23 cellular contexts compared by ENCODE assay signal in the genomic region with DNA sequence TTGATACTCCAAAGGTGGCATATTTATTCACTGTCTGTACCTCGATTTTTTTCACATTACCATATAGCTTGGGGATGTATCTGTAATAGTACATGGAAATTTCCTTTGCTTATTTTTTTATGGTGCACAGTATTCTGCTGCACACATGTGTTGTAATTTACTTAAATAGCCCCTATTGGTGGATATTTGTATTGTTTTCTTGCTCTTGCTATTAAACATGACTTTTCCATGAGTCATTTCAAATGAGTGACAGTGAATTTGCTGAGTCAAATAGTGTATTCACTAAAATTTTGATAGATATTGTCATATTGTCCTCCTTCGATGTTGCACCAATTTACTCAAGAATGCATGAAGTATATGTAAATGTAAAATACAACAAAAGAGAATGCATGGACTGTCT.
A peak's percentile ranks its signal among the peaks of the same experiment; 100 is the strongest.
DNase-seq lines count a peak whose midpoint lies in the region; ATAC-seq and TF ChIP-seq lines count a peak whose summit lies in the region.
"Had no signal": no experiment of that assay in that cellular context is flagged by ENCODE, and none has a peak within 500 bp of the region (broad histone marks: within the 10 kb centered on the region; RNA-seq: fewer than 3 reads in every experiment).

No MANE protein-coding gene starts in this region.

- H3K4me2 ChIP-seq in PC-3 (ENCODE audit: low read length) = peak overlapping the region; percentile 29; the same call in 1 of the 2 replicates
- no peak overlapping the region for H3K4me2 ChIP-seq in osteoblast (ENCODE audit: insufficient read depth, low read length)

- no peaks in the 10 kb centered on the region for H3K4me1 Mint-ChIP-seq in activated T-cell treated with anti-CD3 and anti-CD28 coated beads, Interleukin-2, amount 50 U/mL, for 72 hours (ENCODE audit: low read depth)
- H3K4me1 Mint-ChIP-seq: activated B cell treated with CpG ODN at 0.5 μM for 24 hours; activated naive CD4-positive, alpha-beta T cell treated with anti-CD3 and anti-CD28 coated beads, Interleukin-2, amount 10 ng/mL, durations not matched to agents 7 days and 5 days; stimulated activated naive CD8-positive, alpha-beta T cell treated with anti-CD3 and anti-CD28 coated beads, Interleukin-15, amount 100 ng/mL, for 72 hours had no signal

- no peak overlapping the region for H3K9ac ChIP-seq in PC-3 (ENCODE audit: low read length)

- no peak for TF ChIP-seq POLR2A in gastroesophageal sphincter (IDR thresholded peaks at IDR 0.05)

- no peaks in the 10 kb centered on the region for H3K27me3 ChIP-seq in PC-3 (ENCODE audit: low read length)
- no peaks in the 10 kb centered on the region for H3K27me3 ChIP-seq in gastroesophageal sphincter
- H3K27me3 ChIP-seq in osteoblast (ENCODE audit: insufficient read depth, low read length) = no peaks in the 10 kb centered on the region

- H3K79me2 ChIP-seq in PC-3 (ENCODE audit: low read length) (no peaks in the 10 kb centered on the region), osteoblast (ENCODE audit: insufficient read depth, low read length) (no peaks in the 10 kb centered on the region)

- no peak for ATAC-seq in activated T-cell treated with anti-CD3 and anti-CD28 coated beads, Interleukin-2, amount 50 U/mL, for 72 hours (replicated peaks in 1 of 2)
- ATAC-seq in PC-3 = peak; percentile 93
- ATAC-seq in gastroesophageal sphincter = no peak
- ATAC-seq: activated CD8-positive, alpha-beta T cell treated with anti-CD3 and anti-CD28 coated beads for 36 hours; natural killer cell treated with Interleukin-12 subunit alpha and Interleukin-12 subunit beta and Interleukin-15 and Interleukin-18, amount 100 ng/mL, for 72 hours; stimulated activated naive CD8-positive, alpha-beta T cell treated with anti-CD3 and anti-CD28 coated beads, Interleukin-15, amount 100 ng/mL, for 72 hours had no signal

- intact Hi-C loops in PC-3 (cut with micrococcal nuclease) = no loop called here

- TF ChIP-seq CTCF in PC-3 (conservative IDR thresholded peaks at IDR 0.05; ENCODE audit: low read depth, low read length) (peak; percentile 37; the same call in 1 of the 2 replicates), epithelial cell of esophagus (IDR thresholded peaks at IDR 0.05; ENCODE audit: insufficient read depth, low read depth, low read length, missing control alignments) (no peak), gastroesophageal sphincter (IDR thresholded peaks at IDR 0.05) (no peak), osteoblast (IDR thresholded peaks at IDR 0.05; ENCODE audit: extremely low read depth, low read depth, low read length) (no peak)

- POLR2A ChIA-PET in PC-3 (lab: Charles Lee; ENCODE audit: unreplicated experiment) = no interaction called here

- peaks cover 7% of the 10 kb centered on the region for H3K4me1 ChIP-seq in PC-3 (ENCODE audit: insufficient read depth, low read length)
- H3K4me1 ChIP-seq in gastroesophageal sphincter = no peaks in the 10 kb centered on the region
- no peaks in the 10 kb centered on the region for H3K4me1 ChIP-seq in osteoblast (ENCODE audit: insufficient read depth, low read length)
- H3K4me1 ChIP-seq: SJSA1 had no signal

- DNase-seq in activated T-cell treated with anti-CD3 and anti-CD28 coated beads, Interleukin-2, amount 50 U/mL, for 72 hours = no peak
- no peak for DNase-seq in activated T-cell treated with anti-CD3 and anti-CD28 coated beads, Interleukin-2, amount 50 U/mL, for 1 hour
- DNase-seq in PC-3 (peak; percentile 73), epithelial cell of esophagus (ENCODE audit: low read depth) (peak; percentile 21), NCI-H446 (lab: John Stamatoyannopoulos, UW) (no peak), osteoblast (ENCODE audit: insufficient read length, low spot score, missing footprints) (no peak), NCI-H1436 treated with DMSO at 0.1 percent for 48 hours (lab: John Stamatoyannopoulos, UW) (no peak)
- DNase-seq: activated B cell treated with CpG ODN at 0.5 μM for 24 hours; activated CD8-positive, alpha-beta T cell treated with anti-CD3 and anti-CD28 coated beads for 36 hours; activated naive CD4-positive, alpha-beta T cell treated with anti-CD3 and anti-CD28 coated beads, Interleukin-2, amount 10 ng/mL, durations not matched to agents 7 days and 5 days; activated T-cell treated with anti-CD3 and anti-CD28 coated beads, Interleukin-2, amount 50 U/mL, for 24 hours; aorta; C1 segment of cervical spinal cord; KBM-7; mesenchymal stem cell; NCI-H1092; stimulated activated CD4-positive, alpha-beta T cell treated with anti-CD3 and anti-CD28 coated beads, Interleukin-2, amount 100 ng/mL, for 48 hours; stimulated activated naive CD8-positive, alpha-beta T cell treated with anti-CD3 and anti-CD28 coated beads, Interleukin-15, amount 100 ng/mL, for 72 hours had no signal

- no peak overlapping the region for H3K4me3 Mint-ChIP-seq in activated T-cell treated with anti-CD3 and anti-CD28 coated beads, Interleukin-2, amount 50 U/mL, for 72 hours
- H3K4me3 Mint-ChIP-seq: activated B cell treated with CpG ODN at 0.5 μM for 24 hours; activated CD8-positive, alpha-beta T cell treated with anti-CD3 and anti-CD28 coated beads for 36 hours; activated naive CD4-positive, alpha-beta T cell treated with anti-CD3 and anti-CD28 coated beads, Interleukin-2, amount 10 ng/mL, durations not matched to agents 7 days and 5 days; activated T-cell treated with anti-CD3 and anti-CD28 coated beads, Interleukin-2, amount 50 U/mL, for 24 hours; natural killer cell treated with Interleukin-12 subunit alpha and Interleukin-12 subunit beta and Interleukin-15 and Interleukin-18, amount 100 ng/mL, for 72 hours; stimulated activated naive CD8-positive, alpha-beta T cell treated with anti-CD3 and anti-CD28 coated beads, Interleukin-15, amount 100 ng/mL, for 72 hours; T-helper 2 cell treated with Interferon-gamma antibody and Interleukin-4, amounts not matched to agents 5 μg/mL and 100 μg/mL, for 36 hours had no signal

- H4K20me1 ChIP-seq in PC-3 (ENCODE audit: low read length) (no peaks in the 10 kb centered on the region), osteoblast (ENCODE audit: insufficient read depth, low read length) (no peaks in the 10 kb centered on the region)

- H3K27ac ChIP-seq in PC-3 (ENCODE audit: low read length) = no peak overlapping the region
- no peak overlapping the region for H3K27ac ChIP-seq in gastroesophageal sphincter
- no peak overlapping the region for H3K27ac ChIP-seq in osteoblast (ENCODE audit: low read depth, low read length)
- H3K27ac ChIP-seq: SJSA1, skin epidermis had no signal

- H3F3A ChIP-seq in PC-3 (ENCODE audit: low read length, unreplicated experiment) = no peaks in the 10 kb centered on the region

- 68 to 75% methylated on average over 2 of the region's 2 CpGs for WGBS in gastroesophageal sphincter (ENCODE audit: low coverage in 1 of 2), 2 donors

- H3K9me3 ChIP-seq in PC-3 (ENCODE audit: low read length) (no peaks in the 10 kb centered on the region), gastroesophageal sphincter (no peaks in the 10 kb centered on the region), osteoblast (ENCODE audit: low read depth, low read length) (no peaks in the 10 kb centered on the region)
- H3K9me3 ChIP-seq: SJSA1 had no signal

- no peaks in the 10 kb centered on the region for H3K36me3 Mint-ChIP-seq in activated T-cell treated with anti-CD3 and anti-CD28 coated beads, Interleukin-2, amount 50 U/mL, for 72 hours (ENCODE audit: insufficient read depth in 2 of 2)
- H3K36me3 Mint-ChIP-seq: activated naive CD4-positive, alpha-beta T cell treated with anti-CD3 and anti-CD28 coated beads, Interleukin-2, amount 10 ng/mL, durations not matched to agents 7 days and 5 days; natural killer cell treated with Interleukin-12 subunit alpha and Interleukin-12 subunit beta and Interleukin-15 and Interleukin-18, amount 100 ng/mL, for 72 hours had no signal

- CTCF ChIA-PET in PC-3 (lab: Charles Lee) = no interaction called here

- no peaks in the 10 kb centered on the region for H3K27me3 Mint-ChIP-seq in activated T-cell treated with anti-CD3 and anti-CD28 coated beads, Interleukin-2, amount 50 U/mL, for 72 hours (ENCODE audit: low read depth)
- H3K27me3 Mint-ChIP-seq: activated B cell treated with CpG ODN at 0.5 μM for 24 hours; activated naive CD4-positive, alpha-beta T cell treated with anti-CD3 and anti-CD28 coated beads, Interleukin-2, amount 10 ng/mL, durations not matched to agents 7 days and 5 days; natural killer cell treated with Interleukin-12 subunit alpha and Interleukin-12 subunit beta and Interleukin-15 and Interleukin-18, amount 100 ng/mL, for 72 hours; stimulated activated naive CD8-positive, alpha-beta T cell treated with anti-CD3 and anti-CD28 coated beads, Interleukin-15, amount 100 ng/mL, for 72 hours had no signal

- BruUV-seq in PC-3 (replicated peaks; lab: Mats Ljungman, UMichigan) = no TSS peak

- H3K27ac Mint-ChIP-seq in activated T-cell treated with anti-CD3 and anti-CD28 coated beads, Interleukin-2, amount 50 U/mL, for 72 hours = peak overlapping the region; percentile 39
- H3K27ac Mint-ChIP-seq: activated B cell treated with CpG ODN at 0.5 μM for 24 hours; activated CD8-positive, alpha-beta T cell treated with anti-CD3 and anti-CD28 coated beads for 36 hours; activated naive CD4-positive, alpha-beta T cell treated with anti-CD3 and anti-CD28 coated beads, Interleukin-2, amount 10 ng/mL, durations not matched to agents 7 days and 5 days; activated T-cell treated with anti-CD3 and anti-CD28 coated beads, Interleukin-2, amount 50 U/mL, for 24 hours; natural killer cell treated with Interleukin-12 subunit alpha and Interleukin-12 subunit beta and Interleukin-15 and Interleukin-18, amount 100 ng/mL, for 72 hours; stimulated activated naive CD8-positive, alpha-beta T cell treated with anti-CD3 and anti-CD28 coated beads, Interleukin-15, amount 100 ng/mL, for 72 hours; T-helper 2 cell treated with Interferon-gamma antibody and Interleukin-4, amounts not matched to agents 5 μg/mL and 100 μg/mL, for 36 hours had no signal

- no peak overlapping the region for H3K4me3 ChIP-seq in PC-3 (ENCODE audit: low read length)
- H3K4me3 ChIP-seq in epithelial cell of esophagus (ENCODE audit: low read length) = no peak overlapping the region
- no peak overlapping the region for H3K4me3 ChIP-seq in gastroesophageal sphincter
- H3K4me3 ChIP-seq in osteoblast (ENCODE audit: insufficient read depth, low read length) = no peak overlapping the region
- H3K4me3 ChIP-seq: SJSA1, skin epidermis had no signal

- no peaks in the 10 kb centered on the region for H3K36me3 ChIP-seq in PC-3 (ENCODE audit: low read depth, low read length)
- no peaks in the 10 kb centered on the region for H3K36me3 ChIP-seq in gastroesophageal sphincter
- no peaks in the 10 kb centered on the region for H3K36me3 ChIP-seq in osteoblast (ENCODE audit: insufficient read depth, low read length)
- H3K36me3 ChIP-seq: SJSA1 had no signal

- no peaks in the 10 kb centered on the region for H3K9me2 ChIP-seq in PC-3 (replicated peaks; ENCODE audit: low read length)

- no peaks in the 10 kb centered on the region for H3K9me3 Mint-ChIP-seq in activated T-cell treated with anti-CD3 and anti-CD28 coated beads, Interleukin-2, amount 50 U/mL, for 72 hours
- H3K9me3 Mint-ChIP-seq: activated B cell treated with CpG ODN at 0.5 μM for 24 hours; activated CD8-positive, alpha-beta T cell treated with anti-CD3 and anti-CD28 coated beads for 36 hours; activated naive CD4-positive, alpha-beta T cell treated with anti-CD3 and anti-CD28 coated beads, Interleukin-2, amount 10 ng/mL, durations not matched to agents 7 days and 5 days; activated T-cell treated with anti-CD3 and anti-CD28 coated beads, Interleukin-2, amount 50 U/mL, for 24 hours; stimulated activated naive CD8-positive, alpha-beta T cell treated with anti-CD3 and anti-CD28 coated beads, Interleukin-15, amount 100 ng/mL, for 72 hours; T-helper 2 cell treated with Interferon-gamma antibody and Interleukin-4, amounts not matched to agents 5 μg/mL and 100 μg/mL, for 36 hours had no signal

- H2AFZ ChIP-seq in PC-3 (ENCODE audit: low read length) (no peak overlapping the region), osteoblast (ENCODE audit: low read length) (no peak overlapping the region)

- TF ChIP-seq EP300 in gastroesophageal sphincter (IDR thresholded peaks at IDR 0.05) = no peak

Comparison
In these comparisons a context has a peak if more than half of its experiments do, and no peak if none do; other contexts are left out.
1. DNase-seq: peak in PC-3 (single experiment) and epithelial cell of esophagus (single experiment); none in activated T-cell treated with anti-CD3 and anti-CD28 coated beads, Interleukin-2, amount 50 U/mL, for 72 hours (0 of 2), activated T-cell treated with anti-CD3 and anti-CD28 coated beads, Interleukin-2, amount 50 U/mL, for 1 hour (single experiment), NCI-H446 (0 of 2), osteoblast (single experiment) and NCI-H1436 treated with DMSO at 0.1 percent for 48 hours (single experiment).